ENCODE assay signal across 8 cellular contexts in the genomic region with DNA sequence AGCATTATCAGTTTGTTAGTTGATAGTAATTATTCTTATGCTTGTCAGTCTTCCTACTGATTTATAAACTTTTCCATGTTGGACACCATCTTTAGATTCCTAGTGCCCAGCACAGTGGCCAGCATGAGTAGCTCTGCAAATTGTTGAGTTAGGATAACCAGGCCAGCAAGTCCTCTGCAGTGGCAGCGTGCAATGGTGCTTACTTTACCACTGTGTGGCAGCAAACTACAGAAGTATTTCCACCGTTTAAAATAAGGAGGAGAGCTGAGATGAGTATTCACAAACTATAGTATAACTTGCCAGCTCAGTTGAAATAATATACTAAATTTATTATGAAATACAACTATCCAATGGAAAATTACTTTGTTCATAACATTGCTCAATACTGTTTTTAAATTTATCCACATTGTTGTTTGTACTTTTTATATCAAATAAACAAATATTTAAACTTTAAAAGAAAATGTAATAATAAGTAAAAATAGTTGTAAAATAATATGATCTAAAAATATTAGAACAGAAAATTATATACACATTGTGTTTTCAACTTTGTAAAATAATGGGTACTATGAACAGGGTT. TPM values are rescaled to one million over a fixed set of nuclear protein-coding genes. Genes with fewer than 3 reads are reported as not detected.
DNase-seq lines count a peak whose midpoint lies in the region; ATAC-seq and TF ChIP-seq lines count a peak whose summit lies in the region.

No MANE protein-coding gene starts in this region.

- peak; percentile 54 for TF ChIP-seq CTCF in GM13977 (IDR thresholded peaks at IDR 0.05; ENCODE audit: extremely low read depth, insufficient read depth, missing control alignments)

- in situ Hi-C loops in GM13977 (cut with MboI; ENCODE audit: low pct_unique_long_range_greater_than_20kb, low sequenced_read_pairs, unreplicated experiment) = no loop called here

- DNase-seq in AML-193 (lab: John Stamatoyannopoulos, UW) (peak; percentile 57 to 66), GM13977 (ENCODE audit: low spot score) (peak; percentile 24), NCI-H446 treated with DMSO at 0.1 percent for 48 hours (lab: John Stamatoyannopoulos, UW) (peak; percentile 3), left ventricle myocardium superior (no peak)
- DNase-seq in activated naive CD4-positive, alpha-beta T cell treated with Interleukin-2 at 50 U/mL for 16 hours = peak; percentile 25
- peak; percentile 18 for DNase-seq in stimulated activated CD4-positive, alpha-beta T cell treated with anti-CD3 and anti-CD28 coated beads, Interleukin-1b, Interleukin-23, amount 100 ng/mL, for 48 hours

- ATAC-seq in left ventricle myocardium superior = peak; percentile 41
- no peak for ATAC-seq in GM19035 (IDR thresholded peaks at IDR 0.05; ENCODE audit: unreplicated experiment)
- no peak for ATAC-seq in HG02973 (IDR thresholded peaks at IDR 0.05; ENCODE audit: unreplicated experiment)

- intact Hi-C loops in left ventricle myocardium superior (cut with micrococcal nuclease) = no loop called here

RNA-seq across cellular contexts. Expression of a gene that starts 9.3 kb away (rescaled TPM):
- 12.1 TPM for total RNA-seq in left ventricle myocardium superior

RNA-seq across cellular contexts. Expression of a gene that starts 31.9 kb away (rescaled TPM):
- 1.1 TPM for total RNA-seq in left ventricle myocardium superior
